Comparison of ENCODE assay signal across 8 cellular contexts in genomic region chr16:88534731-88535141, GRCh38. TPM values are rescaled to one million over a fixed set of nuclear protein-coding genes. Genes with fewer than 3 reads are reported as not detected.
DNase-seq lines count a peak whose midpoint lies in the region; ATAC-seq and TF ChIP-seq lines count a peak whose summit lies in the region.

No MANE protein-coding gene starts in this region.

- no peaks in the 10 kb centered on the region for H3K9me3 Mint-ChIP-seq in activated naive CD8-positive, alpha-beta T cell treated with anti-CD3 and anti-CD28 coated beads, Interleukin-2, amount 50 U/mL, for 24 hours

- no peak for TF ChIP-seq CTCF in A673 (conservative IDR thresholded peaks at IDR 0.05; ENCODE audit: low read depth, low read length)

- CTCF ChIA-PET in A673 (lab: Charles Lee), result interaction anchor here (0.5 kb wide), 1 partner anchor 28 kb away, joined by 3 read pairs; no protein-coding TSS in a partner anchor

- no peaks in the 10 kb centered on the region for H3K9me3 ChIP-seq in A673 (ENCODE audit: low read depth, low read length, poor library complexity, severe bottlenecking)
- H3K9me3 ChIP-seq in MG63, result no peaks in the 10 kb centered on the region

- H3K27ac Mint-ChIP-seq in activated naive CD8-positive, alpha-beta T cell treated with anti-CD3 and anti-CD28 coated beads, Interleukin-2, amount 50 U/mL, for 24 hours, result peak overlapping the region; percentile 81

- H3K27me3 ChIP-seq in A673 (replicated peaks; ENCODE audit: insufficient read depth, low read depth, low read length, poor library complexity) (peaks cover 9% of the 10 kb centered on the region), MG63 (no peaks in the 10 kb centered on the region)

- H3K36me3 ChIP-seq in A673 (ENCODE audit: insufficient read depth, low read length, poor library complexity, severe bottlenecking), result no peaks in the 10 kb centered on the region
- no peaks in the 10 kb centered on the region for H3K36me3 ChIP-seq in MG63

- peak overlapping the region; percentile 78 for H3K4me3 Mint-ChIP-seq in activated naive CD8-positive, alpha-beta T cell treated with anti-CD3 and anti-CD28 coated beads, Interleukin-2, amount 50 U/mL, for 24 hours

- H3K4me3 ChIP-seq in A673 (ENCODE audit: low read depth, low read length, poor library complexity, severe bottlenecking), result peak overlapping the region; percentile 44
- peak overlapping the region; percentile 48 for H3K4me3 ChIP-seq in MG63
- peak overlapping the region; percentile 27 for H3K4me3 ChIP-seq in iPS-11a (ENCODE audit: low read depth, low read length)

- POLR2A ChIA-PET in A673 (lab: Charles Lee; ENCODE audit: low non-redundant PET), result no interaction called here

- intact Hi-C loops in A673 (cut with micrococcal nuclease; ENCODE audit: unreplicated experiment), result no loop called here

- no peaks in the 10 kb centered on the region for H3K4me1 ChIP-seq in A673 (ENCODE audit: insufficient read depth, low read length, poor library complexity, severe bottlenecking)

- no peak for DNase-seq in A673 (ENCODE audit: low spot score)
- DNase-seq in MG63, result peak; percentile 52
- DNase-seq in activated naive CD8-positive, alpha-beta T cell treated with anti-CD3 and anti-CD28 coated beads, Interleukin-2, amount 50 U/mL, for 24 hours, result peak; percentile 49
- DNase-seq in stimulated activated CD4-positive, alpha-beta T cell treated with anti-CD3 and anti-CD28 coated beads, Interleukin-4, amount 100 ng/mL, for 4 hours, result peak; percentile 18 to 40
- DNase-seq in NCI-H1436 (lab: John Stamatoyannopoulos, UW), result no peak

- H3K36me3 Mint-ChIP-seq in activated naive CD8-positive, alpha-beta T cell treated with anti-CD3 and anti-CD28 coated beads, Interleukin-2, amount 50 U/mL, for 24 hours (ENCODE audit: low read depth), result no peaks in the 10 kb centered on the region

- ATAC-seq in GM19025 (IDR thresholded peaks at IDR 0.05; ENCODE audit: low read depth, unreplicated experiment), result peak; percentile 15
- ATAC-seq in activated naive CD8-positive, alpha-beta T cell treated with anti-CD3 and anti-CD28 coated beads, Interleukin-2, amount 50 U/mL, for 24 hours, result peak; percentile 1
- ATAC-seq in HG02678 (IDR thresholded peaks at IDR 0.05; ENCODE audit: unreplicated experiment), result no peak

- peak overlapping the region; percentile 54 for H3K27ac ChIP-seq in A673 (ENCODE audit: low read depth, low read length, poor library complexity, severe bottlenecking)

- no peaks in the 10 kb centered on the region for H3K27me3 Mint-ChIP-seq in activated naive CD8-positive, alpha-beta T cell treated with anti-CD3 and anti-CD28 coated beads, Interleukin-2, amount 50 U/mL, for 24 hours

- peaks cover 11% of the 10 kb centered on the region for H3K4me1 Mint-ChIP-seq in activated naive CD8-positive, alpha-beta T cell treated with anti-CD3 and anti-CD28 coated beads, Interleukin-2, amount 50 U/mL, for 24 hours

- BruUV-seq in A673 (replicated peaks; lab: Mats Ljungman, UMichigan), result no TSS peak

RNA-seq across cellular contexts. Expression of gene ZC3H18, which starts 35.5 kb away (rescaled TPM):
- 75.9 and 83.4 TPM in 2 replicates for total RNA-seq in A673 (2021)
- total RNA-seq in MG63 (2014; rRNA removed; shearing (Covaris generic); ENCODE audit: low replicate concordance), result 10.9 and 13.2 TPM in 2 replicates

Comparison
In these comparisons a context has a peak if more than half of its experiments do, and no peak if none do; other contexts are left out.
1. DNase-seq: peak in MG63 (single experiment), activated naive CD8-positive, alpha-beta T cell treated with anti-CD3 and anti-CD28 coated beads, Interleukin-2, amount 50 U/mL, for 24 hours (single experiment) and stimulated activated CD4-positive, alpha-beta T cell treated with anti-CD3 and anti-CD28 coated beads, Interleukin-4, amount 100 ng/mL, for 4 hours (2 of 2); none in A673 (single experiment) and NCI-H1436 (single experiment).
2. Peak in every context shown above with its lines, with median percentiles within 50 percentile points of each other: H3K4me3 ChIP-seq.